ENCODE assay signal across 8 cellular contexts in genomic region chr20:38692436-38693411, GRCh38. TPM values are rescaled to one million over a fixed set of nuclear protein-coding genes. Genes with fewer than 3 reads are reported as not detected.
DNase-seq lines count a peak whose midpoint lies in the region; ATAC-seq, FAIRE-seq and TF ChIP-seq lines count a peak whose summit lies in the region.

No MANE protein-coding gene starts in this region.

- H3K9me3 ChIP-seq in heart left ventricle = no peaks in the 10 kb centered on the region
- no peaks in the 10 kb centered on the region for H3K9me3 ChIP-seq in right atrium auricular region
- H3K9me3 ChIP-seq in upper lobe of right lung = no peaks in the 10 kb centered on the region

- intact Hi-C loops in heart left ventricle (cut with DNase I) = no loop called here
- intact Hi-C loops in upper lobe of right lung (cut with DNase I) = no loop called here

- no peak overlapping the region for H3K4me3 Mint-ChIP-seq in memory B cell

- H3K4me1 ChIP-seq in heart left ventricle (no peaks in the 10 kb centered on the region), right atrium auricular region (no peaks in the 10 kb centered on the region), upper lobe of right lung (no peaks in the 10 kb centered on the region)

- H3K36me3 ChIP-seq in heart left ventricle = no peaks in the 10 kb centered on the region
- H3K36me3 ChIP-seq in right atrium auricular region = no peaks in the 10 kb centered on the region
- no peaks in the 10 kb centered on the region for H3K36me3 ChIP-seq in bronchial epithelial cell (ENCODE audit: control insufficient read depth, insufficient read depth, low read length)
- no peaks in the 10 kb centered on the region for H3K36me3 ChIP-seq in upper lobe of right lung

- 5 to 9% (median 6%) methylated on average over 10 to 13 of the region's 13 CpGs for WGBS in heart left ventricle, 4 donors

- H3K9me3 Mint-ChIP-seq in memory B cell = peaks cover 2% of the 10 kb centered on the region

- TF ChIP-seq CTCF in heart left ventricle (IDR thresholded peaks at IDR 0.05) (no peak), right atrium auricular region (IDR thresholded peaks at IDR 0.05) (no peak), bronchial epithelial cell (IDR thresholded peaks at IDR 0.05; ENCODE audit: insufficient read depth, low read length, severe bottlenecking) (no peak), upper lobe of right lung (IDR thresholded peaks at IDR 0.05) (no peak)

- H3K27me3 ChIP-seq in heart left ventricle (peaks cover 0 to 21% (median 0%) of the 10 kb centered on the region in 9 donors), right atrium auricular region (no peaks in the 10 kb centered on the region), bronchial epithelial cell (ENCODE audit: control insufficient read depth, insufficient read depth, low read length) (no peaks in the 10 kb centered on the region), upper lobe of right lung (peaks cover 24% of the 10 kb centered on the region)

- no peaks in the 10 kb centered on the region for H3K4me1 Mint-ChIP-seq in memory B cell

- peak; percentile 13 for FAIRE-seq in bronchial epithelial cell (lab: Jason Lieb, UNC)

- H3K27ac ChIP-seq in heart left ventricle (no peak overlapping the region), right atrium auricular region (no peak overlapping the region), upper lobe of right lung (no peak overlapping the region)

- no peak for ATAC-seq in heart left ventricle
- ATAC-seq in memory B cell (ENCODE audit: low read depth) = peak; percentile 21
- peak; percentile 39 for ATAC-seq in upper lobe of right lung
- ATAC-seq in GM19452 (IDR thresholded peaks at IDR 0.05; ENCODE audit: unreplicated experiment) = no peak
- no peak for ATAC-seq in GM19351 (IDR thresholded peaks at IDR 0.05; ENCODE audit: unreplicated experiment)

- H3K27ac Mint-ChIP-seq in memory B cell = no peak overlapping the region

- no peak for TF ChIP-seq POLR2A in heart left ventricle (IDR thresholded peaks at IDR 0.05)

- peaks cover 23% of the 10 kb centered on the region for H3K27me3 Mint-ChIP-seq in memory B cell

- DNase-seq in heart left ventricle = peak in 4 of 5 donors; percentile 20 to 67 (median 43)
- DNase-seq in right atrium auricular region (ENCODE audit: low spot score) = no peak
- peak in 4 of 5 donors; percentile 17 to 50 (median 24) for DNase-seq in T-helper 1 cell
- peak; percentile 55 for DNase-seq in bronchial epithelial cell (ENCODE audit: low read depth)
- peak; percentile 42 to 49 for DNase-seq in memory B cell (ENCODE audit: low spot score in 2 of 2)
- DNase-seq in upper lobe of right lung = no peak

- H3K4me3 ChIP-seq in heart left ventricle (no peak overlapping the region), right atrium auricular region (no peak overlapping the region), bronchial epithelial cell (ENCODE audit: low read depth, low read length) (no peak overlapping the region), upper lobe of right lung (no peak overlapping the region)

- peaks cover 1% of the 10 kb centered on the region for H3K36me3 Mint-ChIP-seq in memory B cell

RNA-seq across cellular contexts. Expression of gene SLC32A1, which starts 31.6 kb away (rescaled TPM):
- total RNA-seq in heart left ventricle = not detected
- polyA plus RNA-seq in heart left ventricle = not detected
- not detected for total RNA-seq in right atrium auricular region
- under 0.01 TPM in 1 of 2 replicates, not detected in the other for total RNA-seq in bronchial epithelial cell
- total RNA-seq in upper lobe of right lung = not detected

RNA-seq across cellular contexts. Expression of gene ACTR5, which starts 55.5 kb away (rescaled TPM):
- 1 to 10 TPM; 2.3 to 4.1 (median 3.5) TPM for total RNA-seq in heart left ventricle
- 1 to 10 TPM; 2.4 to 6.4 TPM for polyA plus RNA-seq in heart left ventricle
- 1 to 10 TPM; 2.8 to 5.6 TPM for total RNA-seq in right atrium auricular region
- total RNA-seq in bronchial epithelial cell = 12.4 and 20.3 TPM in 2 replicates
- total RNA-seq in upper lobe of right lung = 7.0 TPM

Comparison
In these comparisons a context has a peak if more than half of its experiments do, and no peak if none do; other contexts are left out.
1. DNase-seq: peak in heart left ventricle (4 of 5), T-helper 1 cell (4 of 5), bronchial epithelial cell (single experiment) and memory B cell (2 of 2); none in right atrium auricular region (single experiment) and upper lobe of right lung (single experiment).
2. ATAC-seq: peak in memory B cell (single experiment) and upper lobe of right lung (single experiment); none in heart left ventricle (0 of 4), GM19452 (single experiment) and GM19351 (single experiment).